12 cellular contexts compared by ENCODE assay signal in the genomic region with DNA sequence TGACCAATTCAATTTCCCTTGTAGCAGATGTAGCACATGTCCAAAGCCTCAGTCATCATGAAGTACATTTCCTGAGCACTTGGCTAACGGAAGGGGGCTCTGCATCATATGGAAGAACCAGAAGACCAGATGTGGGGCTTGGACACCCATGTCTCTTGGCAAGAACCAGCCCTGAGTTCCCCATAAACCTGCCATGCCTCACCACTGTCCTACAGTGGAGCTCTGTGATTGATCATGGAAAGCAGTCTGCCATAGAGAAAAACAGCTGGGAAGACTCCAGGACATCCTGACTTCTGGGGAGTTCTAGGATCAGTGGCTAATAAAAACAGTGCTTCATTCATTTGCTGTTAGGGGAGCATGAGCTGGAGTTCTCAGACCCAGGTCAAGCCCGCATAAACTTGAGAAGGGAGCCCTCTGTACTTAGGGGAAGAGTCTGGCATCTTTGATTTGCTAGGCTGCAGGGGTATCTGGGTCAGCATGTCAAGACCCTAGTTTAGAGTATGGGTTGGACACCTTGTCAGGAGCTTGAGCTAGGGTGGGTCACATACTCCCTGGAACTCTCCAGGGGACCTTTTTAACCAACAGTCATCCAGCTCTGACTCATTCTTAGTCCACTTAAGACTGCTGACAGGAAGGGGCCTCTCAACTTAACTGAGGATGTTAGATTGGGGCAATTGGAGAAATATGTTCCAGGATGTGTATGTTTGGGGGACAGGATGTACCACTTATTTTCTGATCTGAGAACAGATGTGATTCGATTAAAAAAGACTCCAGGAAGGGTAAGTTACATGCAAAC. TPM values are rescaled to one million over a fixed set of nuclear protein-coding genes. Genes with fewer than 3 reads are reported as not detected.
DNase-seq lines count a peak whose midpoint lies in the region; ATAC-seq and TF ChIP-seq lines count a peak whose summit lies in the region.
"Had no signal": no experiment of that assay in that cellular context is flagged by ENCODE, and none has a peak within 500 bp of the region (broad histone marks: within the 10 kb centered on the region; RNA-seq: fewer than 3 reads in every experiment).

No MANE protein-coding gene starts in this region.

- intact Hi-C loops in posterior vena cava (cut with DNase I), result no loop called here

- H3K36me3 Mint-ChIP-seq in activated CD8-positive, alpha-beta memory T cell treated with anti-CD3 and anti-CD28 coated beads, Interleukin-2, amount 10 ng/mL, durations not matched to agents 7 days and 5 days, result no peaks in the 10 kb centered on the region

- CTCF ChIA-PET in activated CD8-positive, alpha-beta memory T cell treated with anti-CD3 and anti-CD28 coated beads, Interleukin-2, amount 10 ng/mL, durations not matched to agents 7 days and 5 days (lab: Charles Lee), result interaction anchor here (1.6 to 2.2 kb wide), 2 partner anchors 8 to 28 kb away, joined by 3 to 7 read pairs; no protein-coding TSS in a partner anchor

- DNase-seq in activated CD8-positive, alpha-beta memory T cell treated with anti-CD3 and anti-CD28 coated beads, Interleukin-2, amount 10 ng/mL, durations not matched to agents 7 days and 5 days, result no peak
- DNase-seq in activated CD8-positive, alpha-beta memory T cell treated with anti-CD3 and anti-CD28 coated beads, Interleukin-2, amount 50 U/mL, for 48 hours, result no peak
- DNase-seq in SK-MEL-5 (ENCODE audit: low read depth, low spot score), result peak; percentile 33
- DNase-seq in fibroblast of the conjunctiva (ENCODE audit: low read depth), result peak; percentile 52
- peak; percentile 70 for DNase-seq in stromal cell of bone marrow (ENCODE audit: low read depth)
- DNase-seq in erythroblast (lab: John Stamatoyannopoulos, UW), result no peak
- no peak for DNase-seq in posterior vena cava (ENCODE audit: low spot score)
- DNase-seq: dorsolateral prefrontal cortex, NCI-H2107, retina had no signal

- H3K4me3 Mint-ChIP-seq in activated CD8-positive, alpha-beta memory T cell treated with anti-CD3 and anti-CD28 coated beads, Interleukin-2, amount 10 ng/mL, durations not matched to agents 7 days and 5 days, result no peak overlapping the region
- H3K4me3 Mint-ChIP-seq: GM23338 had no signal

- H3K27ac Mint-ChIP-seq in activated CD8-positive, alpha-beta memory T cell treated with anti-CD3 and anti-CD28 coated beads, Interleukin-2, amount 10 ng/mL, durations not matched to agents 7 days and 5 days, result no peak overlapping the region
- H3K27ac Mint-ChIP-seq: GM23338 had no signal

- in situ Hi-C loops in SK-MEL-5 (cut with HindIII; ENCODE audit: low pct_unique_long_range_greater_than_20kb, low sequenced_read_pairs), result no loop called here

- peak; percentile 57 for ATAC-seq in activated CD8-positive, alpha-beta memory T cell treated with anti-CD3 and anti-CD28 coated beads, Interleukin-2, amount 10 ng/mL, durations not matched to agents 7 days and 5 days
- ATAC-seq in GM19324 (IDR thresholded peaks at IDR 0.05; ENCODE audit: low FRiP score, unreplicated experiment), result no peak
- ATAC-seq: GM23338 had no signal

- H3K9me3 Mint-ChIP-seq in activated CD8-positive, alpha-beta memory T cell treated with anti-CD3 and anti-CD28 coated beads, Interleukin-2, amount 10 ng/mL, durations not matched to agents 7 days and 5 days (ENCODE audit: low read depth), result no peaks in the 10 kb centered on the region
- H3K9me3 Mint-ChIP-seq: GM23338 had no signal

- no peak for TF ChIP-seq POLR2A in erythroblast (IDR thresholded peaks at IDR 0.05; ENCODE audit: low read length)

- peaks cover 9% of the 10 kb centered on the region for H3K4me1 Mint-ChIP-seq in activated CD8-positive, alpha-beta memory T cell treated with anti-CD3 and anti-CD28 coated beads, Interleukin-2, amount 10 ng/mL, durations not matched to agents 7 days and 5 days

- H3K27me3 Mint-ChIP-seq in activated CD8-positive, alpha-beta memory T cell treated with anti-CD3 and anti-CD28 coated beads, Interleukin-2, amount 10 ng/mL, durations not matched to agents 7 days and 5 days, result peaks cover 26% of the 10 kb centered on the region

RNA-seq across cellular contexts. Expression of a gene that starts 26.3 kb away (rescaled TPM):
- 1 to 10 TPM; 1.7 to 2.8 TPM for total RNA-seq in activated CD8-positive, alpha-beta memory T cell treated with anti-CD3 and anti-CD28 coated beads, Interleukin-2, amount 10 ng/mL, durations not matched to agents 7 days and 5 days
- 11.4 and 11.5 TPM in 2 replicates for total RNA-seq in SK-MEL-5 (2014; rRNA removed; shearing (Covaris generic))
- polyA plus RNA-seq in SK-MEL-5 (2015; cell fraction: cytosol; rRNA removed), result 12.0 and 20.2 TPM in 2 replicates
- 11.4 and 15.3 TPM in 2 replicates for polyA plus RNA-seq in SK-MEL-5 (2015; cell fraction: nucleus; rRNA removed)
- 10 to 100 TPM; 40.8 to 46.9 TPM for total RNA-seq in posterior vena cava

Comparison
In these comparisons a context has a peak if more than half of its experiments do, and no peak if none do; other contexts are left out.
1. DNase-seq: peak in SK-MEL-5 (single experiment), fibroblast of the conjunctiva (single experiment) and stromal cell of bone marrow (single experiment); none in activated CD8-positive, alpha-beta memory T cell treated with anti-CD3 and anti-CD28 coated beads, Interleukin-2, amount 10 ng/mL, durations not matched to agents 7 days and 5 days (single experiment), activated CD8-positive, alpha-beta memory T cell treated with anti-CD3 and anti-CD28 coated beads, Interleukin-2, amount 50 U/mL, for 48 hours (single experiment), erythroblast (0 of 2) and posterior vena cava (single experiment).